Comparison of ENCODE assay signal across 1 cellular context in the genomic region with DNA sequence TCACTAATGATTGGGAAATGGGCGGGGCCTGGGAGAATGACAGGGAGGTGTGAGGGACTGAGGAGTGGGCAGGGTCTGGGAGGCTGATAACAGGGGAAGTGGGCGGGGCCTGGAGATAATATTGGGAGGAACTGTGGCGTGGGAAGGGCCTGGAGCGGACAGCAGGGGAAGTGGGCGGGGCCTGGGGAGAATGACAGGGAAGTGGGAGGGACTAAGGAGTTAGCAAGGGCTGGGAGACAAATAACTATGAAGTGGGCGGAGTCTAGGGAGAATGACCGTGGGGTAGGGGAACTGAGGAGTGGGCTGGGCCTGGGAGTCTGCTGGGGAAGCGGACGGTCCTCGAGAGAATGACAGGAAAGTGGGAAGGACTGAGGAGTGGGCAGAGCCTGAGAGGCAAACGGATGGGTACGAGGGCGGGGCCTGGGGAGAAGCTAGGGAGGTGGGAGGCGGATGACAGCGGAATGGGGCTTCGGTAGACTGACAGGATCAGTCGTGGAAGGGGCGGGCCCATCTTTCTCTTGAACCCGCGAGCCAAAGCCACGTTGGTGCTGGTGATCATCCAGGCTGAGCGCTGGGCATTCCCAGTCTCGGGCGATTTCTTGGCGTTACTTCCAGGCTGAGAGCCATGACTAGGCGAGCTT.
A peak's percentile ranks its signal among the peaks of the same experiment; 100 is the strongest.
TF ChIP-seq lines count a peak whose summit lies in the region.

No MANE protein-coding gene starts in this region.

TF ChIP-seq in HepG2, 621 proteins besides CTCF, POLR2A, EP300 and RAD21 (continued from another document and continues in another):
- TF ChIP-seq, protein P1, sequence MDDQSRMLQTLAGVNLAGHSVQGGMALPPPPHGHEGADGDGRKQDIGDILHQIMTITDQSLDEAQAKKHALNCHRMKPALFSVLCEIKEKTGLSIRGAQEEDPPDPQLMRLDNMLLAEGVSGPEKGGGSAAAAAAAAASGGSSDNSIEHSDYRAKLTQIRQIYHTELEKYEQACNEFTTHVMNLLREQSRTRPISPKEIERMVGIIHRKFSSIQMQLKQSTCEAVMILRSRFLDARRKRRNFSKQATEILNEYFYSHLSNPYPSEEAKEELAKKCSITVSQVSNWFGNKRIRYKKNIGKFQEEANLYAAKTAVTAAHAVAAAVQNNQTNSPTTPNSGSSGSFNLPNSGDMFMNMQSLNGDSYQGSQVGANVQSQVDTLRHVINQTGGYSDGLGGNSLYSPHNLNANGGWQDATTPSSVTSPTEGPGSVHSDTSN (CRISPR knock-in tag; IDR thresholded peaks at IDR 0.05; ENCODE audit: borderline replicate concordance) = no peak
- TF ChIP-seq ZFX (CRISPR knock-in tag; IDR thresholded peaks at IDR 0.05; ENCODE audit: low read depth) (no peak), GZF1 (CRISPR knock-in tag; IDR thresholded peaks at IDR 0.05) (no peak), SYNCRIP (IDR thresholded peaks at IDR 0.05; ENCODE audit: insufficient read depth, low read depth, low read length) (no peak), ZMAT3 (CRISPR knock-in tag; conservative IDR thresholded peaks at IDR 0.05) (no peak), HMGA1 (CRISPR knock-in tag; conservative IDR thresholded peaks at IDR 0.05) (no peak), NFKBIZ (CRISPR knock-in tag; IDR thresholded peaks at IDR 0.05) (no peak), ZBTB38 (CRISPR knock-in tag; IDR thresholded peaks at IDR 0.05) (no peak), SP4 (CRISPR knock-in tag; IDR thresholded peaks at IDR 0.05) (peak; percentile 24; the same call in 1 of the 2 replicates), NKX3-1 (CRISPR knock-in tag; IDR thresholded peaks at IDR 0.05) (no peak), HDAC2 (CRISPR knock-in tag; IDR thresholded peaks at IDR 0.05) (0 out of 2 replicates have a peak, but pooled peaks have one; percentile 15), ZSCAN20 (CRISPR knock-in tag; IDR thresholded peaks at IDR 0.05; ENCODE audit: borderline replicate concordance) (no peak), ZNF468 (CRISPR knock-in tag; IDR thresholded peaks at IDR 0.05) (no peak)
- TF ChIP-seq, protein P2, sequence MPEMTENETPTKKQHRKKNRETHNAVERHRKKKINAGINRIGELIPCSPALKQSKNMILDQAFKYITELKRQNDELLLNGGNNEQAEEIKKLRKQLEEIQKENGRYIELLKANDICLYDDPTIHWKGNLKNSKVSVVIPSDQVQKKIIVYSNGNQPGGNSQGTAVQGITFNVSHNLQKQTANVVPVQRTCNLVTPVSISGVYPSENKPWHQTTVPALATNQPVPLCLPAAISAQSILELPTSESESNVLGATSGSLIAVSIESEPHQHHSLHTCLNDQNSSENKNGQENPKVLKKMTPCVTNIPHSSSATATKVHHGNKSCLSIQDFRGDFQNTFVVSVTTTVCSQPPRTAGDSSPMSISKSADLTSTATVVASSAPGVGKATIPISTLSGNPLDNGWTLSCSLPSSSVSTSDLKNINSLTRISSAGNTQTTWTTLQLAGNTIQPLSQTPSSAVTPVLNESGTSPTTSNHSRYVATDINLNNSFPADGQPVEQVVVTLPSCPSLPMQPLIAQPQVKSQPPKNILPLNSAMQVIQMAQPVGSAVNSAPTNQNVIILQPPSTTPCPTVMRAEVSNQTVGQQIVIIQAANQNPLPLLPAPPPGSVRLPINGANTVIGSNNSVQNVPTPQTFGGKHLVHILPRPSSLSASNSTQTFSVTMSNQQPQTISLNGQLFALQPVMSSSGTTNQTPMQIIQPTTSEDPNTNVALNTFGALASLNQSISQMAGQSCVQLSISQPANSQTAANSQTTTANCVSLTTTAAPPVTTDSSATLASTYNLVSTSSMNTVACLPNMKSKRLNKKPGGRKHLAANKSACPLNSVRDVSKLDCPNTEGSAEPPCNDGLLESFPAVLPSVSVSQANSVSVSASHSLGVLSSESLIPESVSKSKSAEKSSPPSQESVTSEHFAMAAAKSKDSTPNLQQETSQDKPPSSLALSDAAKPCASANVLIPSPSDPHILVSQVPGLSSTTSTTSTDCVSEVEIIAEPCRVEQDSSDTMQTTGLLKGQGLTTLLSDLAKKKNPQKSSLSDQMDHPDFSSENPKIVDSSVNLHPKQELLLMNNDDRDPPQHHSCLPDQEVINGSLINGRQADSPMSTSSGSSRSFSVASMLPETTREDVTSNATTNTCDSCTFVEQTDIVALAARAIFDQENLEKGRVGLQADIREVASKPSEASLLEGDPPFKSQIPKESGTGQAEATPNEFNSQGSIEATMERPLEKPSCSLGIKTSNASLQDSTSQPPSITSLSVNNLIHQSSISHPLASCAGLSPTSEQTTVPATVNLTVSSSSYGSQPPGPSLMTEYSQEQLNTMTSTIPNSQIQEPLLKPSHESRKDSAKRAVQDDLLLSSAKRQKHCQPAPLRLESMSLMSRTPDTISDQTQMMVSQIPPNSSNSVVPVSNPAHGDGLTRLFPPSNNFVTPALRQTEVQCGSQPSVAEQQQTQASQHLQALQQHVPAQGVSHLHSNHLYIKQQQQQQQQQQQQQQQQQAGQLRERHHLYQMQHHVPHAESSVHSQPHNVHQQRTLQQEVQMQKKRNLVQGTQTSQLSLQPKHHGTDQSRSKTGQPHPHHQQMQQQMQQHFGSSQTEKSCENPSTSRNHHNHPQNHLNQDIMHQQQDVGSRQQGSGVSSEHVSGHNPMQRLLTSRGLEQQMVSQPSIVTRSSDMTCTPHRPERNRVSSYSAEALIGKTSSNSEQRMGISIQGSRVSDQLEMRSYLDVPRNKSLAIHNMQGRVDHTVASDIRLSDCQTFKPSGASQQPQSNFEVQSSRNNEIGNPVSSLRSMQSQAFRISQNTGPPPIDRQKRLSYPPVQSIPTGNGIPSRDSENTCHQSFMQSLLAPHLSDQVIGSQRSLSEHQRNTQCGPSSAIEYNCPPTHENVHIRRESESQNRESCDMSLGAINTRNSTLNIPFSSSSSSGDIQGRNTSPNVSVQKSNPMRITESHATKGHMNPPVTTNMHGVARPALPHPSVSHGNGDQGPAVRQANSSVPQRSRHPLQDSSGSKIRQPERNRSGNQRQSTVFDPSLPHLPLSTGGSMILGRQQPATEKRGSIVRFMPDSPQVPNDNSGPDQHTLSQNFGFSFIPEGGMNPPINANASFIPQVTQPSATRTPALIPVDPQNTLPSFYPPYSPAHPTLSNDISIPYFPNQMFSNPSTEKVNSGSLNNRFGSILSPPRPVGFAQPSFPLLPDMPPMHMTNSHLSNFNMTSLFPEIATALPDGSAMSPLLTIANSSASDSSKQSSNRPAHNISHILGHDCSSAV (CRISPR knock-in tag; IDR thresholded peaks at IDR 0.05; ENCODE audit: borderline replicate concordance) = no peak
- TF ChIP-seq, protein P3, sequence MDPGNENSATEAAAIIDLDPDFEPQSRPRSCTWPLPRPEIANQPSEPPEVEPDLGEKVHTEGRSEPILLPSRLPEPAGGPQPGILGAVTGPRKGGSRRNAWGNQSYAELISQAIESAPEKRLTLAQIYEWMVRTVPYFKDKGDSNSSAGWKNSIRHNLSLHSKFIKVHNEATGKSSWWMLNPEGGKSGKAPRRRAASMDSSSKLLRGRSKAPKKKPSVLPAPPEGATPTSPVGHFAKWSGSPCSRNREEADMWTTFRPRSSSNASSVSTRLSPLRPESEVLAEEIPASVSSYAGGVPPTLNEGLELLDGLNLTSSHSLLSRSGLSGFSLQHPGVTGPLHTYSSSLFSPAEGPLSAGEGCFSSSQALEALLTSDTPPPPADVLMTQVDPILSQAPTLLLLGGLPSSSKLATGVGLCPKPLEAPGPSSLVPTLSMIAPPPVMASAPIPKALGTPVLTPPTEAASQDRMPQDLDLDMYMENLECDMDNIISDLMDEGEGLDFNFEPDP (CRISPR knock-in tag; conservative IDR thresholded peaks at IDR 0.05) = no peak
- TF ChIP-seq, protein P4, sequence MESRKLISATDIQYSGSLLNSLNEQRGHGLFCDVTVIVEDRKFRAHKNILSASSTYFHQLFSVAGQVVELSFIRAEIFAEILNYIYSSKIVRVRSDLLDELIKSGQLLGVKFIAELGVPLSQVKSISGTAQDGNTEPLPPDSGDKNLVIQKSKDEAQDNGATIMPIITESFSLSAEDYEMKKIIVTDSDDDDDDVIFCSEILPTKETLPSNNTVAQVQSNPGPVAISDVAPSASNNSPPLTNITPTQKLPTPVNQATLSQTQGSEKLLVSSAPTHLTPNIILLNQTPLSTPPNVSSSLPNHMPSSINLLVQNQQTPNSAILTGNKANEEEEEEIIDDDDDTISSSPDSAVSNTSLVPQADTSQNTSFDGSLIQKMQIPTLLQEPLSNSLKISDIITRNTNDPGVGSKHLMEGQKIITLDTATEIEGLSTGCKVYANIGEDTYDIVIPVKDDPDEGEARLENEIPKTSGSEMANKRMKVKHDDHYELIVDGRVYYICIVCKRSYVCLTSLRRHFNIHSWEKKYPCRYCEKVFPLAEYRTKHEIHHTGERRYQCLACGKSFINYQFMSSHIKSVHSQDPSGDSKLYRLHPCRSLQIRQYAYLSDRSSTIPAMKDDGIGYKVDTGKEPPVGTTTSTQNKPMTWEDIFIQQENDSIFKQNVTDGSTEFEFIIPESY (CRISPR knock-in tag; IDR thresholded peaks at IDR 0.05) = 0 out of 2 replicates have a peak, but pooled peaks have one; percentile 17
- TF ChIP-seq, protein P5, sequence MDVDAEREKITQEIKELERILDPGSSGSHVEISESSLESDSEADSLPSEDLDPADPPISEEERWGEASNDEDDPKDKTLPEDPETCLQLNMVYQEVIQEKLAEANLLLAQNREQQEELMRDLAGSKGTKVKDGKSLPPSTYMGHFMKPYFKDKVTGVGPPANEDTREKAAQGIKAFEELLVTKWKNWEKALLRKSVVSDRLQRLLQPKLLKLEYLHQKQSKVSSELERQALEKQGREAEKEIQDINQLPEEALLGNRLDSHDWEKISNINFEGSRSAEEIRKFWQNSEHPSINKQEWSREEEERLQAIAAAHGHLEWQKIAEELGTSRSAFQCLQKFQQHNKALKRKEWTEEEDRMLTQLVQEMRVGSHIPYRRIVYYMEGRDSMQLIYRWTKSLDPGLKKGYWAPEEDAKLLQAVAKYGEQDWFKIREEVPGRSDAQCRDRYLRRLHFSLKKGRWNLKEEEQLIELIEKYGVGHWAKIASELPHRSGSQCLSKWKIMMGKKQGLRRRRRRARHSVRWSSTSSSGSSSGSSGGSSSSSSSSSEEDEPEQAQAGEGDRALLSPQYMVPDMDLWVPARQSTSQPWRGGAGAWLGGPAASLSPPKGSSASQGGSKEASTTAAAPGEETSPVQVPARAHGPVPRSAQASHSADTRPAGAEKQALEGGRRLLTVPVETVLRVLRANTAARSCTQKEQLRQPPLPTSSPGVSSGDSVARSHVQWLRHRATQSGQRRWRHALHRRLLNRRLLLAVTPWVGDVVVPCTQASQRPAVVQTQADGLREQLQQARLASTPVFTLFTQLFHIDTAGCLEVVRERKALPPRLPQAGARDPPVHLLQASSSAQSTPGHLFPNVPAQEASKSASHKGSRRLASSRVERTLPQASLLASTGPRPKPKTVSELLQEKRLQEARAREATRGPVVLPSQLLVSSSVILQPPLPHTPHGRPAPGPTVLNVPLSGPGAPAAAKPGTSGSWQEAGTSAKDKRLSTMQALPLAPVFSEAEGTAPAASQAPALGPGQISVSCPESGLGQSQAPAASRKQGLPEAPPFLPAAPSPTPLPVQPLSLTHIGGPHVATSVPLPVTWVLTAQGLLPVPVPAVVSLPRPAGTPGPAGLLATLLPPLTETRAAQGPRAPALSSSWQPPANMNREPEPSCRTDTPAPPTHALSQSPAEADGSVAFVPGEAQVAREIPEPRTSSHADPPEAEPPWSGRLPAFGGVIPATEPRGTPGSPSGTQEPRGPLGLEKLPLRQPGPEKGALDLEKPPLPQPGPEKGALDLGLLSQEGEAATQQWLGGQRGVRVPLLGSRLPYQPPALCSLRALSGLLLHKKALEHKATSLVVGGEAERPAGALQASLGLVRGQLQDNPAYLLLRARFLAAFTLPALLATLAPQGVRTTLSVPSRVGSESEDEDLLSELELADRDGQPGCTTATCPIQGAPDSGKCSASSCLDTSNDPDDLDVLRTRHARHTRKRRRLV (CRISPR knock-in tag; IDR thresholded peaks at IDR 0.05) = no peak
- TF ChIP-seq, protein P6, sequence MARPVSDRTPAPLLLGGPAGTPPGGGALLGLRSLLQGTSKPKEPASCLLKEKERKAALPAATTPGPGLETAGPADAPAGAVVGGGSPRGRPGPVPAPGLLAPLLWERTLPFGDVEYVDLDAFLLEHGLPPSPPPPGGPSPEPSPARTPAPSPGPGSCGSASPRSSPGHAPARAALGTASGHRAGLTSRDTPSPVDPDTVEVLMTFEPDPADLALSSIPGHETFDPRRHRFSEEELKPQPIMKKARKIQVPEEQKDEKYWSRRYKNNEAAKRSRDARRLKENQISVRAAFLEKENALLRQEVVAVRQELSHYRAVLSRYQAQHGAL (CRISPR knock-in tag; IDR thresholded peaks at IDR 0.05; ENCODE audit: not compliant biosample characterization) = no peak
- TF ChIP-seq, protein P7, sequence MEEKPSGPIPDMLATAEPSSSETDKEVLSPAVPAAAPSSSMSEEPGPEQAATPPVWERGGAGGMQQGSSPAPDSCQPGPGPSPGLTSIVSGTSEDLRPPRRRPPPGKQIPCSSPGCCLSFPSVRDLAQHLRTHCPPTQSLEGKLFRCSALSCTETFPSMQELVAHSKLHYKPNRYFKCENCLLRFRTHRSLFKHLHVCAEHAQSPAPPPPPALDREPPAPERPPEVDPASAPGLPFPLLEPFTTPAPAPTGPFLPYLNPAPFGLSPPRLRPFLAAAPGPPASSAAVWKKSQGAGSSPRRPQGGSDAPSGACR (CRISPR knock-in tag; IDR thresholded peaks at IDR 0.05) = no peak
- TF ChIP-seq, protein P8, sequence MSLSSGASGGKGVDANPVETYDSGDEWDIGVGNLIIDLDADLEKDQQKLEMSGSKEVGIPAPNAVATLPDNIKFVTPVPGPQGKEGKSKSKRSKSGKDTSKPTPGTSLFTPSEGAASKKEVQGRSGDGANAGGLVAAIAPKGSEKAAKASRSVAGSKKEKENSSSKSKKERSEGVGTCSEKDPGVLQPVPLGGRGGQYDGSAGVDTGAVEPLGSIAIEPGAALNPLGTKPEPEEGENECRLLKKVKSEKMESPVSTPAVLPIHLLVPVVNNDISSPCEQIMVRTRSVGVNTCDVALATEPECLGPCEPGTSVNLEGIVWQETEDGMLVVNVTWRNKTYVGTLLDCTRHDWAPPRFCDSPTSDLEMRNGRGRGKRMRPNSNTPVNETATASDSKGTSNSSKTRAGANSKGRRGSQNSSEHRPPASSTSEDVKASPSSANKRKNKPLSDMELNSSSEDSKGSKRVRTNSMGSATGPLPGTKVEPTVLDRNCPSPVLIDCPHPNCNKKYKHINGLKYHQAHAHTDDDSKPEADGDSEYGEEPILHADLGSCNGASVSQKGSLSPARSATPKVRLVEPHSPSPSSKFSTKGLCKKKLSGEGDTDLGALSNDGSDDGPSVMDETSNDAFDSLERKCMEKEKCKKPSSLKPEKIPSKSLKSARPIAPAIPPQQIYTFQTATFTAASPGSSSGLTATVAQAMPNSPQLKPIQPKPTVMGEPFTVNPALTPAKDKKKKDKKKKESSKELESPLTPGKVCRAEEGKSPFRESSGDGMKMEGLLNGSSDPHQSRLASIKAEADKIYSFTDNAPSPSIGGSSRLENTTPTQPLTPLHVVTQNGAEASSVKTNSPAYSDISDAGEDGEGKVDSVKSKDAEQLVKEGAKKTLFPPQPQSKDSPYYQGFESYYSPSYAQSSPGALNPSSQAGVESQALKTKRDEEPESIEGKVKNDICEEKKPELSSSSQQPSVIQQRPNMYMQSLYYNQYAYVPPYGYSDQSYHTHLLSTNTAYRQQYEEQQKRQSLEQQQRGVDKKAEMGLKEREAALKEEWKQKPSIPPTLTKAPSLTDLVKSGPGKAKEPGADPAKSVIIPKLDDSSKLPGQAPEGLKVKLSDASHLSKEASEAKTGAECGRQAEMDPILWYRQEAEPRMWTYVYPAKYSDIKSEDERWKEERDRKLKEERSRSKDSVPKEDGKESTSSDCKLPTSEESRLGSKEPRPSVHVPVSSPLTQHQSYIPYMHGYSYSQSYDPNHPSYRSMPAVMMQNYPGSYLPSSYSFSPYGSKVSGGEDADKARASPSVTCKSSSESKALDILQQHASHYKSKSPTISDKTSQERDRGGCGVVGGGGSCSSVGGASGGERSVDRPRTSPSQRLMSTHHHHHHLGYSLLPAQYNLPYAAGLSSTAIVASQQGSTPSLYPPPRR (CRISPR knock-in tag; IDR thresholded peaks at IDR 0.05; ENCODE audit: borderline replicate concordance) = no peak
